In the genomic region with DNA sequence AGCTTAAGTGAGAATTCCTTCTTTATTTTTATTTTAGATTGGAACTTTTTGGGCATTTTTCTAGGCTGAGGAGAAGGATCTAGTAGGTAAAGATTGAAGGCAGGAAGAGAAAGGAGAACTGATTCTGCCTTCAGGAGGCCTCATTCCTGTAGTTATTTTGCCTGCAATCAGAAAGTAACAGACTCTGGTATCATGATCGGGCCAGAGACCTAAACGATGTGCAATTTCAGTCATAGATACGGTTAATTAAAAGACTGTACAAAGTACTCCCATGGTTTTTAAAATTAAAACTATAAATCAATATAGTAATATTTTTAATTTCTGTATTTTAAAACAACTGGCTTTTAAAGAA, we compare ENCODE assay signal across 10 cellular contexts. TPM values are rescaled to one million over a fixed set of nuclear protein-coding genes. Genes with fewer than 3 reads are reported as not detected.
A peak's percentile ranks its signal among the peaks of the same experiment; 100 is the strongest.
DNase-seq lines count a peak whose midpoint lies in the region; ATAC-seq lines count a peak whose summit lies in the region.
"Not testable (repeated sequence)": the region's sequence is repeated elsewhere in the genome, so short reads cannot be mapped to it uniquely, and the experiment has no call there.
"Had no signal": no experiment of that assay in that cellular context is flagged by ENCODE, and none has a peak within 500 bp of the region (broad histone marks: within the 10 kb centered on the region; RNA-seq: fewer than 3 reads in every experiment).

No MANE protein-coding gene starts in this region.

- H3K9me3 Mint-ChIP-seq in activated CD4-positive, alpha-beta T cell treated with anti-CD3 and anti-CD28 coated beads for 36 hours (ENCODE audit: low read depth); memory B cell: not testable (repeated sequence)

- intact Hi-C loops in activated CD4-positive, alpha-beta T cell treated with anti-CD3 and anti-CD28 coated beads for 36 hours (cut with DNase I, micrococcal nuclease) = not testable (repeated sequence)

- H3K4me3 Mint-ChIP-seq in activated CD4-positive, alpha-beta T cell treated with anti-CD3 and anti-CD28 coated beads for 36 hours; memory B cell: not testable (repeated sequence)

- not testable (repeated sequence) for H3K4me1 Mint-ChIP-seq in activated CD4-positive, alpha-beta T cell treated with anti-CD3 and anti-CD28 coated beads for 36 hours; memory B cell

- not testable (repeated sequence) for H3K27ac Mint-ChIP-seq in activated CD4-positive, alpha-beta T cell treated with anti-CD3 and anti-CD28 coated beads for 36 hours; memory B cell

- H3K36me3 Mint-ChIP-seq in activated CD4-positive, alpha-beta T cell treated with anti-CD3 and anti-CD28 coated beads for 36 hours (ENCODE audit: low read depth); memory B cell: not testable (repeated sequence)

- not testable (repeated sequence) for H3K27me3 Mint-ChIP-seq in activated CD4-positive, alpha-beta T cell treated with anti-CD3 and anti-CD28 coated beads for 36 hours; memory B cell

- peak; percentile 54 for ATAC-seq in GM18502 (IDR thresholded peaks at IDR 0.05; ENCODE audit: poor library complexity, unreplicated experiment)
- ATAC-seq in GM19395 (IDR thresholded peaks at IDR 0.05; ENCODE audit: unreplicated experiment) = peak; percentile 62
- peak; percentile 34 for ATAC-seq in GM21515 (IDR thresholded peaks at IDR 0.05; ENCODE audit: unreplicated experiment)
- peak; percentile 43 for ATAC-seq in HG02610 (IDR thresholded peaks at IDR 0.05; ENCODE audit: unreplicated experiment)
- peak; percentile 26 for ATAC-seq in HG03060 (IDR thresholded peaks at IDR 0.05; ENCODE audit: low read depth, unreplicated experiment)
- ATAC-seq in HG03432 (IDR thresholded peaks at IDR 0.05; ENCODE audit: unreplicated experiment) = peak; percentile 43
- ATAC-seq in activated CD4-positive, alpha-beta T cell treated with anti-CD3 and anti-CD28 coated beads for 36 hours = peak; percentile 40
- ATAC-seq in memory B cell (ENCODE audit: low read depth) = peak; percentile 20

- POLR2A ChIA-PET in activated CD4-positive, alpha-beta T cell treated with anti-CD3 and anti-CD28 coated beads for 36 hours (lab: Charles Lee) = not testable (repeated sequence)

- CTCF ChIA-PET in activated CD4-positive, alpha-beta T cell treated with anti-CD3 and anti-CD28 coated beads for 36 hours (lab: Charles Lee) = not testable (repeated sequence)

- not testable (repeated sequence) for DNase-seq in activated CD4-positive, alpha-beta T cell treated with anti-CD3 and anti-CD28 coated beads for 36 hours; memory B cell (ENCODE audit: low spot score in 2 of 2)

RNA-seq across cellular contexts. Expression of gene NUDT4B, which starts 14.3 kb away (rescaled TPM):
- under 1 TPM; 0.41 to 0.46 TPM for total RNA-seq in activated CD4-positive, alpha-beta T cell treated with anti-CD3 and anti-CD28 coated beads for 36 hours
- total RNA-seq: chondrocyte, H9 had no signal
